13 cellular contexts compared by ENCODE assay signal in genomic region chr12:22110176-22110575, GRCh38.
"Had no signal": no experiment of that assay in that cellular context is flagged by ENCODE, and none has a peak within 500 bp of the region (broad histone marks: within the 10 kb centered on the region; RNA-seq: fewer than 3 reads in every experiment).

No MANE protein-coding gene starts in this region.

- H3K4me1 Mint-ChIP-seq: nephron; stimulated activated naive B cell treated with anti-CD40 and anti-IgM and Interleukin-4, amounts not matched to agents 10 μg/mL and 1 μg/mL and 100 μg/mL, for 72 hours had no signal

- H3K27me3 Mint-ChIP-seq: T-helper 17 cell had no signal

- H3K27ac Mint-ChIP-seq: nephron; progenitor cell of endocrine pancreas; stimulated activated naive B cell treated with anti-CD40 and anti-IgM and Interleukin-4, amounts not matched to agents 10 μg/mL and 1 μg/mL and 100 μg/mL, for 72 hours; T-helper 17 cell had no signal

- ATAC-seq: gastroesophageal sphincter; heart right ventricle; stimulated activated naive B cell treated with anti-CD40 and anti-IgM and Interleukin-4, amounts not matched to agents 10 μg/mL and 1 μg/mL and 100 μg/mL, for 72 hours; T-helper 17 cell had no signal

- H3K4me3 Mint-ChIP-seq: nephron; stimulated activated naive B cell treated with anti-CD40 and anti-IgM and Interleukin-4, amounts not matched to agents 10 μg/mL and 1 μg/mL and 100 μg/mL, for 72 hours; T-helper 17 cell had no signal

- DNase-seq: activated CD4-positive, alpha-beta T cell treated with anti-CD3 and anti-CD28 coated beads, Interleukin-2, amount 50 U/mL, for 48 hours; activated effector memory CD4-positive, alpha-beta T cell treated with Interleukin-2 at 50 U/mL for 16 hours; erythroblast; heart right ventricle; mesendoderm; stimulated activated CD4-positive, alpha-beta T cell treated with anti-CD3 and anti-CD28 coated beads, Interleukin-2, amount 100 ng/mL, for 48 hours; stimulated activated naive B cell treated with anti-CD40 and anti-IgM and Interleukin-4, amounts not matched to agents 10 μg/mL and 1 μg/mL and 100 μg/mL, for 72 hours; substantia nigra; T-helper 17 cell; uterus had no signal

- H3K36me3 Mint-ChIP-seq: stimulated activated naive B cell treated with anti-CD40 and anti-IgM and Interleukin-4, amounts not matched to agents 10 μg/mL and 1 μg/mL and 100 μg/mL, for 72 hours had no signal
